Comparison of ENCODE assay signal across 1 cellular context in the genomic region with DNA sequence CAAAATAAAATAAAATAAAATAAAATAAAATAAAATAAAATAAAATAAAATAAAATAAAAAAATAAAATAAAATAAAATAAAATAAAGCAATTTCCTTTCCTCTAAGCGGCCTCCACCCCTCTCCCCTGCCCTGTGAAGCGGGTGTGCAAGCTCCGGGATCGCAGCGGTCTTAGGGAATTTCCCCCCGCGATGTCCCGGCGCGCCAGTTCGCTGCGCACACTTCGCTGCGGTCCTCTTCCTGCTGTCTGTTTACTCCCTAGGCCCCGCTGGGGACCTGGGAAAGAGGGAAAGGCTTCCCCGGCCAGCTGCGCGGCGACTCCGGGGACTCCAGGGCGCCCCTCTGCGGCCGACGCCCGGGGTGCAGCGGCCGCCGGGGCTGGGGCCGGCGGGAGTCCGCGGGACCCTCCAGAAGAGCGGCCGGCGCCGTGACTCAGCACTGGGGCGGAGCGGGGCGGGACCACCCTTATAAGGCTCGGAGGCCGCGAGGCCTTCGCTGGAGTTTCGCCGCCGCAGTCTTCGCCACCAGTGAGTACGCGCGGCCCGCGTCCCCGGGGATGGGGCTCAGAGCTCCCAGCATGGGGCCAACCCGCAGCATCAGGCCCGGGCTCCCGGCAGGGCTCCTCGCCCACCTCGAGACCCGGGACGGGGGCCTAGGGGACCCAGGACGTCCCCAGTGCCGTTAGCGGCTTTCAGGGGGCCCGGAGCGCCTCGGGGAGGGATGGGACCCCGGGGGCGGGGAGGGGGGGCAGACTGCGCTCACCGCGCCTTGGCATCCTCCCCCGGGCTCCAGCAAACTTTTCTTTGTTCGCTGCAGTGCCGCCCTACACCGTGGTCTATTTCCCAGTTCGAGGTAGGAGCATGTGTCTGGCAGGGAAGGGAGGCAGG.
TF ChIP-seq lines count a peak whose summit lies in the region.

A gene (plus strand): TSS at position 494 of the 886 bp plus-strand sequence. CDS start 32 bp downstream, at position 526.

TF ChIP-seq in K562, 482 proteins besides CTCF, POLR2A, EP300 and RAD21 (continued from another document and continues in another):
- TF ChIP-seq, protein P1, sequence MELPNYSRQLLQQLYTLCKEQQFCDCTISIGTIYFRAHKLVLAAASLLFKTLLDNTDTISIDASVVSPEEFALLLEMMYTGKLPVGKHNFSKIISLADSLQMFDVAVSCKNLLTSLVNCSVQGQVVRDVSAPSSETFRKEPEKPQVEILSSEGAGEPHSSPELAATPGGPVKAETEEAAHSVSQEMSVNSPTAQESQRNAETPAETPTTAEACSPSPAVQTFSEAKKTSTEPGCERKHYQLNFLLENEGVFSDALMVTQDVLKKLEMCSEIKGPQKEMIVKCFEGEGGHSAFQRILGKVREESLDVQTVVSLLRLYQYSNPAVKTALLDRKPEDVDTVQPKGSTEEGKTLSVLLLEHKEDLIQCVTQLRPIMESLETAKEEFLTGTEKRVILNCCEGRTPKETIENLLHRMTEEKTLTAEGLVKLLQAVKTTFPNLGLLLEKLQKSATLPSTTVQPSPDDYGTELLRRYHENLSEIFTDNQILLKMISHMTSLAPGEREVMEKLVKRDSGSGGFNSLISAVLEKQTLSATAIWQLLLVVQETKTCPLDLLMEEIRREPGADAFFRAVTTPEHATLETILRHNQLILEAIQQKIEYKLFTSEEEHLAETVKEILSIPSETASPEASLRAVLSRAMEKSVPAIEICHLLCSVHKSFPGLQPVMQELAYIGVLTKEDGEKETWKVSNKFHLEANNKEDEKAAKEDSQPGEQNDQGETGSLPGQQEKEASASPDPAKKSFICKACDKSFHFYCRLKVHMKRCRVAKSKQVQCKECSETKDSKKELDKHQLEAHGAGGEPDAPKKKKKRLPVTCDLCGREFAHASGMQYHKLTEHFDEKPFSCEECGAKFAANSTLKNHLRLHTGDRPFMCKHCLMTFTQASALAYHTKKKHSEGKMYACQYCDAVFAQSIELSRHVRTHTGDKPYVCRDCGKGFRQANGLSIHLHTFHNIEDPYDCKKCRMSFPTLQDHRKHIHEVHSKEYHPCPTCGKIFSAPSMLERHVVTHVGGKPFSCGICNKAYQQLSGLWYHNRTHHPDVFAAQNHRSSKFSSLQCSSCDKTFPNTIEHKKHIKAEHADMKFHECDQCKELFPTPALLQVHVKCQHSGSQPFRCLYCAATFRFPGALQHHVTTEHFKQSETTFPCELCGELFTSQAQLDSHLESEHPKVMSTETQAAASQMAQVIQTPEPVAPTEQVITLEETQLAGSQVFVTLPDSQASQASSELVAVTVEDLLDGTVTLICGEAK (IDR thresholded peaks at IDR 0.05), result no peak
- TF ChIP-seq, protein P1 (CRISPR knock-in tag; IDR thresholded peaks at IDR 0.05), result no peak
- TF ChIP-seq POLR3A (IDR thresholded peaks at IDR 0.05; ENCODE audit: borderline replicate concordance, extremely low read depth, insufficient read depth, insufficient read length) (no peak), ZFP30 (CRISPR knock-in tag; IDR thresholded peaks at IDR 0.05; ENCODE audit: borderline replicate concordance) (no peak), HDAC1 (IDR thresholded peaks at IDR 0.05) (0 out of 4 replicates have a peak, but pooled peaks of 1 of the 2 experiments have one; percentile 22)
- TF ChIP-seq, protein P2, sequence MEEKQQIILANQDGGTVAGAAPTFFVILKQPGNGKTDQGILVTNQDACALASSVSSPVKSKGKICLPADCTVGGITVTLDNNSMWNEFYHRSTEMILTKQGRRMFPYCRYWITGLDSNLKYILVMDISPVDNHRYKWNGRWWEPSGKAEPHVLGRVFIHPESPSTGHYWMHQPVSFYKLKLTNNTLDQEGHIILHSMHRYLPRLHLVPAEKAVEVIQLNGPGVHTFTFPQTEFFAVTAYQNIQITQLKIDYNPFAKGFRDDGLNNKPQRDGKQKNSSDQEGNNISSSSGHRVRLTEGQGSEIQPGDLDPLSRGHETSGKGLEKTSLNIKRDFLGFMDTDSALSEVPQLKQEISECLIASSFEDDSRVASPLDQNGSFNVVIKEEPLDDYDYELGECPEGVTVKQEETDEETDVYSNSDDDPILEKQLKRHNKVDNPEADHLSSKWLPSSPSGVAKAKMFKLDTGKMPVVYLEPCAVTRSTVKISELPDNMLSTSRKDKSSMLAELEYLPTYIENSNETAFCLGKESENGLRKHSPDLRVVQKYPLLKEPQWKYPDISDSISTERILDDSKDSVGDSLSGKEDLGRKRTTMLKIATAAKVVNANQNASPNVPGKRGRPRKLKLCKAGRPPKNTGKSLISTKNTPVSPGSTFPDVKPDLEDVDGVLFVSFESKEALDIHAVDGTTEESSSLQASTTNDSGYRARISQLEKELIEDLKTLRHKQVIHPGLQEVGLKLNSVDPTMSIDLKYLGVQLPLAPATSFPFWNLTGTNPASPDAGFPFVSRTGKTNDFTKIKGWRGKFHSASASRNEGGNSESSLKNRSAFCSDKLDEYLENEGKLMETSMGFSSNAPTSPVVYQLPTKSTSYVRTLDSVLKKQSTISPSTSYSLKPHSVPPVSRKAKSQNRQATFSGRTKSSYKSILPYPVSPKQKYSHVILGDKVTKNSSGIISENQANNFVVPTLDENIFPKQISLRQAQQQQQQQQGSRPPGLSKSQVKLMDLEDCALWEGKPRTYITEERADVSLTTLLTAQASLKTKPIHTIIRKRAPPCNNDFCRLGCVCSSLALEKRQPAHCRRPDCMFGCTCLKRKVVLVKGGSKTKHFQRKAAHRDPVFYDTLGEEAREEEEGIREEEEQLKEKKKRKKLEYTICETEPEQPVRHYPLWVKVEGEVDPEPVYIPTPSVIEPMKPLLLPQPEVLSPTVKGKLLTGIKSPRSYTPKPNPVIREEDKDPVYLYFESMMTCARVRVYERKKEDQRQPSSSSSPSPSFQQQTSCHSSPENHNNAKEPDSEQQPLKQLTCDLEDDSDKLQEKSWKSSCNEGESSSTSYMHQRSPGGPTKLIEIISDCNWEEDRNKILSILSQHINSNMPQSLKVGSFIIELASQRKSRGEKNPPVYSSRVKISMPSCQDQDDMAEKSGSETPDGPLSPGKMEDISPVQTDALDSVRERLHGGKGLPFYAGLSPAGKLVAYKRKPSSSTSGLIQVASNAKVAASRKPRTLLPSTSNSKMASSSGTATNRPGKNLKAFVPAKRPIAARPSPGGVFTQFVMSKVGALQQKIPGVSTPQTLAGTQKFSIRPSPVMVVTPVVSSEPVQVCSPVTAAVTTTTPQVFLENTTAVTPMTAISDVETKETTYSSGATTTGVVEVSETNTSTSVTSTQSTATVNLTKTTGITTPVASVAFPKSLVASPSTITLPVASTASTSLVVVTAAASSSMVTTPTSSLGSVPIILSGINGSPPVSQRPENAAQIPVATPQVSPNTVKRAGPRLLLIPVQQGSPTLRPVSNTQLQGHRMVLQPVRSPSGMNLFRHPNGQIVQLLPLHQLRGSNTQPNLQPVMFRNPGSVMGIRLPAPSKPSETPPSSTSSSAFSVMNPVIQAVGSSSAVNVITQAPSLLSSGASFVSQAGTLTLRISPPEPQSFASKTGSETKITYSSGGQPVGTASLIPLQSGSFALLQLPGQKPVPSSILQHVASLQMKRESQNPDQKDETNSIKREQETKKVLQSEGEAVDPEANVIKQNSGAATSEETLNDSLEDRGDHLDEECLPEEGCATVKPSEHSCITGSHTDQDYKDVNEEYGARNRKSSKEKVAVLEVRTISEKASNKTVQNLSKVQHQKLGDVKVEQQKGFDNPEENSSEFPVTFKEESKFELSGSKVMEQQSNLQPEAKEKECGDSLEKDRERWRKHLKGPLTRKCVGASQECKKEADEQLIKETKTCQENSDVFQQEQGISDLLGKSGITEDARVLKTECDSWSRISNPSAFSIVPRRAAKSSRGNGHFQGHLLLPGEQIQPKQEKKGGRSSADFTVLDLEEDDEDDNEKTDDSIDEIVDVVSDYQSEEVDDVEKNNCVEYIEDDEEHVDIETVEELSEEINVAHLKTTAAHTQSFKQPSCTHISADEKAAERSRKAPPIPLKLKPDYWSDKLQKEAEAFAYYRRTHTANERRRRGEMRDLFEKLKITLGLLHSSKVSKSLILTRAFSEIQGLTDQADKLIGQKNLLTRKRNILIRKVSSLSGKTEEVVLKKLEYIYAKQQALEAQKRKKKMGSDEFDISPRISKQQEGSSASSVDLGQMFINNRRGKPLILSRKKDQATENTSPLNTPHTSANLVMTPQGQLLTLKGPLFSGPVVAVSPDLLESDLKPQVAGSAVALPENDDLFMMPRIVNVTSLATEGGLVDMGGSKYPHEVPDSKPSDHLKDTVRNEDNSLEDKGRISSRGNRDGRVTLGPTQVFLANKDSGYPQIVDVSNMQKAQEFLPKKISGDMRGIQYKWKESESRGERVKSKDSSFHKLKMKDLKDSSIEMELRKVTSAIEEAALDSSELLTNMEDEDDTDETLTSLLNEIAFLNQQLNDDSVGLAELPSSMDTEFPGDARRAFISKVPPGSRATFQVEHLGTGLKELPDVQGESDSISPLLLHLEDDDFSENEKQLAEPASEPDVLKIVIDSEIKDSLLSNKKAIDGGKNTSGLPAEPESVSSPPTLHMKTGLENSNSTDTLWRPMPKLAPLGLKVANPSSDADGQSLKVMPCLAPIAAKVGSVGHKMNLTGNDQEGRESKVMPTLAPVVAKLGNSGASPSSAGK (IDR thresholded peaks at IDR 0.05), result no peak; the same call in 1 of the 2 replicates
- TF ChIP-seq, protein P3, sequence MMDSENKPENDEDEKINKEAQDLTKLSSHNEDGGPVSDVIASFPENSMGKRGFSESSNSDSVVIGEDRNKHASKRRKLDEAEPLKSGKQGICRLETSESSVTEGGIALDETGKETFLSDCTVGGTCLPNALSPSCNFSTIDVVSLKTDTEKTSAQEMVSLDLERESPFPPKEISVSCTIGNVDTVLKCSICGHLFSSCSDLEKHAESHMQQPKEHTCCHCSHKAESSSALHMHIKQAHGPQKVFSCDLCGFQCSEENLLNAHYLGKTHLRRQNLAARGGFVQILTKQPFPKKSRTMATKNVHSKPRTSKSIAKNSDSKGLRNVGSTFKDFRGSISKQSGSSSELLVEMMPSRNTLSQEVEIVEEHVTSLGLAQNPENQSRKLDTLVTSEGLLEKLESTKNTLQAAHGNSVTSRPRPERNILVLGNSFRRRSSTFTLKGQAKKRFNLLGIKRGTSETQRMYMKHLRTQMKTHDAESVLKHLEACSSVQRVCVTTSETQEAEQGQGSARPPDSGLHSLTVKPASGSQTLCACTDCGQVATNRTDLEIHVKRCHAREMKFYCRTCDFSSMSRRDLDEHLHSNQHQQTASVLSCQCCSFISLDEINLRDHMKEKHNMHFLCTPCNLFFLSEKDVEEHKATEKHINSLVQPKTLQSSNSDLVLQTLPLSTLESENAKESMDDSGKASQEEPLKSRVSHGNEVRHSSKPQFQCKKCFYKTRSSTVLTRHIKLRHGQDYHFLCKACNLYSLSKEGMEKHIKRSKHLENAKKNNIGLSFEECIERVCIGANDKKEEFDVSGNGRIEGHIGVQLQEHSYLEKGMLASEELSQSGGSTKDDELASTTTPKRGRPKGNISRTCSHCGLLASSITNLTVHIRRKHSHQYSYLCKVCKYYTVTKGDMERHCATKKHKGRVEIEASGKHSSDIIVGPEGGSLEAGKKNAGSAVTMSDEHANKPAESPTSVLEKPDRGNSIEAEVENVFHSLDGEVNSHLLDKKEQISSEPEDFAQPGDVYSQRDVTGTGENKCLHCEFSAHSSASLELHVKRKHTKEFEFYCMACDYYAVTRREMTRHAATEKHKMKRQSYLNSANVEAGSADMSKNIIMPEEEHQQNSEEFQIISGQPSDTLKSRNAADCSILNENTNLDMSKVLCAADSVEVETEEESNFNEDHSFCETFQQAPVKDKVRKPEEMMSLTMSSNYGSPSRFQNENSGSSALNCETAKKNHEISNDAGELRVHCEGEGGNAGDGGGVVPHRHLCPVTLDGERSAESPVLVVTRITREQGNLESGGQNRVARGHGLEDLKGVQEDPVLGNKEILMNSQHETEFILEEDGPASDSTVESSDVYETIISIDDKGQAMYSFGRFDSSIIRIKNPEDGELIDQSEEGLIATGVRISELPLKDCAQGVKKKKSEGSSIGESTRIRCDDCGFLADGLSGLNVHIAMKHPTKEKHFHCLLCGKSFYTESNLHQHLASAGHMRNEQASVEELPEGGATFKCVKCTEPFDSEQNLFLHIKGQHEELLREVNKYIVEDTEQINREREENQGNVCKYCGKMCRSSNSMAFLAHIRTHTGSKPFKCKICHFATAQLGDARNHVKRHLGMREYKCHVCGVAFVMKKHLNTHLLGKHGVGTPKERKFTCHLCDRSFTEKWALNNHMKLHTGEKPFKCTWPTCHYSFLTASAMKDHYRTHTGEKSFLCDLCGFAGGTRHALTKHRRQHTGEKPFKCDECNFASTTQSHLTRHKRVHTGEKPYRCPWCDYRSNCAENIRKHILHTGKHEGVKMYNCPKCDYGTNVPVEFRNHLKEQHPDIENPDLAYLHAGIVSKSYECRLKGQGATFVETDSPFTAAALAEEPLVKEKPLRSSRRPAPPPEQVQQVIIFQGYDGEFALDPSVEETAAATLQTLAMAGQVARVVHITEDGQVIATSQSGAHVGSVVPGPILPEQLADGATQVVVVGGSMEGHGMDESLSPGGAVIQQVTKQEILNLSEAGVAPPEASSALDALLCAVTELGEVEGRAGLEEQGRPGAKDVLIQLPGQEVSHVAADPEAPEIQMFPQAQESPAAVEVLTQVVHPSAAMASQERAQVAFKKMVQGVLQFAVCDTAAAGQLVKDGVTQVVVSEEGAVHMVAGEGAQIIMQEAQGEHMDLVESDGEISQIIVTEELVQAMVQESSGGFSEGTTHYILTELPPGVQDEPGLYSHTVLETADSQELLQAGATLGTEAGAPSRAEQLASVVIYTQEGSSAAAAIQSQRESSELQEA (IDR thresholded peaks at IDR 0.05; ENCODE audit: low read depth), result no peak
- TF ChIP-seq, protein P4, sequence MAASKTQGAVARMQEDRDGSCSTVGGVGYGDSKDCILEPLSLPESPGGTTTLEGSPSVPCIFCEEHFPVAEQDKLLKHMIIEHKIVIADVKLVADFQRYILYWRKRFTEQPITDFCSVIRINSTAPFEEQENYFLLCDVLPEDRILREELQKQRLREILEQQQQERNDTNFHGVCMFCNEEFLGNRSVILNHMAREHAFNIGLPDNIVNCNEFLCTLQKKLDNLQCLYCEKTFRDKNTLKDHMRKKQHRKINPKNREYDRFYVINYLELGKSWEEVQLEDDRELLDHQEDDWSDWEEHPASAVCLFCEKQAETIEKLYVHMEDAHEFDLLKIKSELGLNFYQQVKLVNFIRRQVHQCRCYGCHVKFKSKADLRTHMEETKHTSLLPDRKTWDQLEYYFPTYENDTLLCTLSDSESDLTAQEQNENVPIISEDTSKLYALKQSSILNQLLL (CRISPR knock-in tag; IDR thresholded peaks at IDR 0.05; ENCODE audit: borderline replicate concordance), result no peak
